ENCODE assay signal across 1 cellular context in the genomic region with DNA sequence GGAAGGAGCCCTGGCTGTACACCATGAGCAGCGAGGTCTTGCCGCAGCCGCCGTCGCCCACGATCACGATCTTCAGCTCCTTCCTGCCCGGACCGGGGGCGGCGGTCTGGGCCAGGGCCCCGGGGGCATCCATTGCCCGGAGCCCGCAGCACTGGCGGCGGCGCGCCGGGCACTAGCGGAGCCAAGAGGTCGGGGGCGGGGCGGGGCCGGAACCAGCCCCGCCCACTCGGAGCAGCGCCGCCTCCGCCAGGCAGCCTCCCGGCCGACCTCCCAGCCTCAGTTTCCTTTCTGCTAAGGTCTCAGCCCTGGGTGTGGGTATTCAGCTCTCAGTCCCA.
TF ChIP-seq lines count a peak whose summit lies in the region.

A gene with protein sequence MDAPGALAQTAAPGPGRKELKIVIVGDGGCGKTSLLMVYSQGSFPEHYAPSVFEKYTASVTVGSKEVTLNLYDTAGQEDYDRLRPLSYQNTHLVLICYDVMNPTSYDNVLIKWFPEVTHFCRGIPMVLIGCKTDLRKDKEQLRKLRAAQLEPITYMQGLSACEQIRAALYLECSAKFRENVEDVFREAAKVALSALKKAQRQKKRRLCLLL (minus strand): TSS at position 188 of the 335 bp plus-strand sequence. CDS start 55 bp downstream, at position 133.

TF ChIP-seq in HepG2, 621 proteins besides CTCF, POLR2A, EP300 and RAD21 (continued from another document):
- TF ChIP-seq, protein P1, sequence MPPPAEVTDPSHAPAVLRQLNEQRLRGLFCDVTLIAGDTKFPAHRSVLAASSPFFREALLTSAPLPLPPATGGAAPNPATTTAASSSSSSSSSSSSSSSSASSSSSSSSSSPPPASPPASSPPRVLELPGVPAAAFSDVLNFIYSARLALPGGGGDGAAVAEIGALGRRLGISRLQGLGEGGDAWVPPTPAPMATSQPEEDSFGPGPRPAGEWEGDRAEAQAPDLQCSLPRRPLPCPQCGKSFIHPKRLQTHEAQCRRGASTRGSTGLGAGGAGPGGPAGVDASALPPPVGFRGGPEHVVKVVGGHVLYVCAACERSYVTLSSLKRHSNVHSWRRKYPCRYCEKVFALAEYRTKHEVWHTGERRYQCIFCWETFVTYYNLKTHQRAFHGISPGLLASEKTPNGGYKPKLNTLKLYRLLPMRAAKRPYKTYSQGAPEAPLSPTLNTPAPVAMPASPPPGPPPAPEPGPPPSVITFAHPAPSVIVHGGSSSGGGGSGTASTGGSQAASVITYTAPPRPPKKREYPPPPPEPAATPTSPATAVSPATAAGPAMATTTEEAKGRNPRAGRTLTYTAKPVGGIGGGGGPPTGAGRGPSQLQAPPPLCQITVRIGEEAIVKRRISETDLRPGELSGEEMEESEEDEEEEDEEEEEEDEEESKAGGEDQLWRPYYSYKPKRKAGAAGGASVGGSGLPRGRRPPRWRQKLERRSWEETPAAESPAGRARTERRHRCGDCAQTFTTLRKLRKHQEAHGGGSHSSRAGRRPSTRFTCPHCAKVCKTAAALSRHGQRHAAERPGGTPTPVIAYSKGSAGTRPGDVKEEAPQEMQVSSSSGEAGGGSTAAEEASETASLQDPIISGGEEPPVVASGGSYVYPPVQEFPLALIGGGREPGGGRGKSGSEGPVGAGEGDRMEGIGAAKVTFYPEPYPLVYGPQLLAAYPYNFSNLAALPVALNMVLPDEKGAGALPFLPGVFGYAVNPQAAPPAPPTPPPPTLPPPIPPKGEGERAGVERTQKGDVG (CRISPR knock-in tag; IDR thresholded peaks at IDR 0.05; ENCODE audit: borderline replicate concordance), result no peak
- TF ChIP-seq NCOA1 (CRISPR knock-in tag; IDR thresholded peaks at IDR 0.05) (no peak), ZIK1 (CRISPR knock-in tag; IDR thresholded peaks at IDR 0.05; ENCODE audit: borderline replicate concordance, low read depth) (no peak), SCMH1 (CRISPR knock-in tag; IDR thresholded peaks at IDR 0.05; ENCODE audit: borderline replicate concordance) (no peak), ZNF383 (CRISPR knock-in tag; IDR thresholded peaks at IDR 0.05; ENCODE audit: borderline replicate concordance) (no peak), HOXA3 (CRISPR knock-in tag; IDR thresholded peaks at IDR 0.05) (no peak), ZSCAN12 (CRISPR knock-in tag; IDR thresholded peaks at IDR 0.05) (no peak), ARNT2 (CRISPR knock-in tag; IDR thresholded peaks at IDR 0.05; ENCODE audit: low read depth) (no peak), ZNF614 (CRISPR knock-in tag; IDR thresholded peaks at IDR 0.05; ENCODE audit: borderline replicate concordance) (no peak), RFXAP (CRISPR knock-in tag; IDR thresholded peaks at IDR 0.05; ENCODE audit: borderline replicate concordance) (no peak), ZC3H4 (CRISPR knock-in tag; IDR thresholded peaks at IDR 0.05; ENCODE audit: borderline replicate concordance) (no peak), FOXM1 (CRISPR knock-in tag; IDR thresholded peaks at IDR 0.05) (no peak), LCORL (IDR thresholded peaks at IDR 0.05) (no peak), LCORL (CRISPR knock-in tag; IDR thresholded peaks at IDR 0.05) (no peak), ZNF138 (CRISPR knock-in tag; IDR thresholded peaks at IDR 0.05; ENCODE audit: low read depth) (0 out of 2 replicates have a peak, but pooled peaks have one; percentile 13), TAF1 (CRISPR knock-in tag; IDR thresholded peaks at IDR 0.05) (0 out of 2 replicates have a peak, but pooled peaks have one; percentile 26), JUNB (CRISPR knock-in tag; IDR thresholded peaks at IDR 0.05; ENCODE audit: borderline replicate concordance) (no peak), ZNF10 (CRISPR knock-in tag; IDR thresholded peaks at IDR 0.05; ENCODE audit: borderline replicate concordance, low read depth) (no peak), GATA4 (IDR thresholded peaks at IDR 0.05; ENCODE audit: borderline replicate concordance, low read depth) (no peak), NFRKB (IDR thresholded peaks at IDR 0.05) (no peak), TFDP2 (CRISPR knock-in tag; IDR thresholded peaks at IDR 0.05) (no peak), NFIB (CRISPR knock-in tag; IDR thresholded peaks at IDR 0.05; ENCODE audit: borderline replicate concordance) (no peak), CCDC6 (CRISPR knock-in tag; IDR thresholded peaks at IDR 0.05) (no peak), ZNF558 (CRISPR knock-in tag; IDR thresholded peaks at IDR 0.05; ENCODE audit: borderline replicate concordance) (no peak), ERF (CRISPR knock-in tag; IDR thresholded peaks at IDR 0.05) (0 out of 2 replicates have a peak, but pooled peaks have one; percentile 11), ZNF605 (CRISPR knock-in tag; IDR thresholded peaks at IDR 0.05) (no peak), NFE2 (CRISPR knock-in tag; IDR thresholded peaks at IDR 0.05) (no peak), SPEN (CRISPR knock-in tag; IDR thresholded peaks at IDR 0.05; ENCODE audit: low read depth) (no peak), TMF1 (CRISPR knock-in tag; IDR thresholded peaks at IDR 0.05; ENCODE audit: low read depth) (no peak), CCAR2 (optimal IDR thresholded peaks at IDR 0.05; ENCODE audit: low read depth, low read length) (no peak), NCOA2 (CRISPR knock-in tag; IDR thresholded peaks at IDR 0.05) (no peak), CBFB (CRISPR knock-in tag; IDR thresholded peaks at IDR 0.05) (0 out of 2 replicates have a peak, but pooled peaks have one; percentile 11), RFX1 (IDR thresholded peaks at IDR 0.05) (no peak), ZBTB20 (CRISPR knock-in tag; IDR thresholded peaks at IDR 0.05; ENCODE audit: borderline replicate concordance, low read depth) (no peak)
- TF ChIP-seq, protein P2, sequence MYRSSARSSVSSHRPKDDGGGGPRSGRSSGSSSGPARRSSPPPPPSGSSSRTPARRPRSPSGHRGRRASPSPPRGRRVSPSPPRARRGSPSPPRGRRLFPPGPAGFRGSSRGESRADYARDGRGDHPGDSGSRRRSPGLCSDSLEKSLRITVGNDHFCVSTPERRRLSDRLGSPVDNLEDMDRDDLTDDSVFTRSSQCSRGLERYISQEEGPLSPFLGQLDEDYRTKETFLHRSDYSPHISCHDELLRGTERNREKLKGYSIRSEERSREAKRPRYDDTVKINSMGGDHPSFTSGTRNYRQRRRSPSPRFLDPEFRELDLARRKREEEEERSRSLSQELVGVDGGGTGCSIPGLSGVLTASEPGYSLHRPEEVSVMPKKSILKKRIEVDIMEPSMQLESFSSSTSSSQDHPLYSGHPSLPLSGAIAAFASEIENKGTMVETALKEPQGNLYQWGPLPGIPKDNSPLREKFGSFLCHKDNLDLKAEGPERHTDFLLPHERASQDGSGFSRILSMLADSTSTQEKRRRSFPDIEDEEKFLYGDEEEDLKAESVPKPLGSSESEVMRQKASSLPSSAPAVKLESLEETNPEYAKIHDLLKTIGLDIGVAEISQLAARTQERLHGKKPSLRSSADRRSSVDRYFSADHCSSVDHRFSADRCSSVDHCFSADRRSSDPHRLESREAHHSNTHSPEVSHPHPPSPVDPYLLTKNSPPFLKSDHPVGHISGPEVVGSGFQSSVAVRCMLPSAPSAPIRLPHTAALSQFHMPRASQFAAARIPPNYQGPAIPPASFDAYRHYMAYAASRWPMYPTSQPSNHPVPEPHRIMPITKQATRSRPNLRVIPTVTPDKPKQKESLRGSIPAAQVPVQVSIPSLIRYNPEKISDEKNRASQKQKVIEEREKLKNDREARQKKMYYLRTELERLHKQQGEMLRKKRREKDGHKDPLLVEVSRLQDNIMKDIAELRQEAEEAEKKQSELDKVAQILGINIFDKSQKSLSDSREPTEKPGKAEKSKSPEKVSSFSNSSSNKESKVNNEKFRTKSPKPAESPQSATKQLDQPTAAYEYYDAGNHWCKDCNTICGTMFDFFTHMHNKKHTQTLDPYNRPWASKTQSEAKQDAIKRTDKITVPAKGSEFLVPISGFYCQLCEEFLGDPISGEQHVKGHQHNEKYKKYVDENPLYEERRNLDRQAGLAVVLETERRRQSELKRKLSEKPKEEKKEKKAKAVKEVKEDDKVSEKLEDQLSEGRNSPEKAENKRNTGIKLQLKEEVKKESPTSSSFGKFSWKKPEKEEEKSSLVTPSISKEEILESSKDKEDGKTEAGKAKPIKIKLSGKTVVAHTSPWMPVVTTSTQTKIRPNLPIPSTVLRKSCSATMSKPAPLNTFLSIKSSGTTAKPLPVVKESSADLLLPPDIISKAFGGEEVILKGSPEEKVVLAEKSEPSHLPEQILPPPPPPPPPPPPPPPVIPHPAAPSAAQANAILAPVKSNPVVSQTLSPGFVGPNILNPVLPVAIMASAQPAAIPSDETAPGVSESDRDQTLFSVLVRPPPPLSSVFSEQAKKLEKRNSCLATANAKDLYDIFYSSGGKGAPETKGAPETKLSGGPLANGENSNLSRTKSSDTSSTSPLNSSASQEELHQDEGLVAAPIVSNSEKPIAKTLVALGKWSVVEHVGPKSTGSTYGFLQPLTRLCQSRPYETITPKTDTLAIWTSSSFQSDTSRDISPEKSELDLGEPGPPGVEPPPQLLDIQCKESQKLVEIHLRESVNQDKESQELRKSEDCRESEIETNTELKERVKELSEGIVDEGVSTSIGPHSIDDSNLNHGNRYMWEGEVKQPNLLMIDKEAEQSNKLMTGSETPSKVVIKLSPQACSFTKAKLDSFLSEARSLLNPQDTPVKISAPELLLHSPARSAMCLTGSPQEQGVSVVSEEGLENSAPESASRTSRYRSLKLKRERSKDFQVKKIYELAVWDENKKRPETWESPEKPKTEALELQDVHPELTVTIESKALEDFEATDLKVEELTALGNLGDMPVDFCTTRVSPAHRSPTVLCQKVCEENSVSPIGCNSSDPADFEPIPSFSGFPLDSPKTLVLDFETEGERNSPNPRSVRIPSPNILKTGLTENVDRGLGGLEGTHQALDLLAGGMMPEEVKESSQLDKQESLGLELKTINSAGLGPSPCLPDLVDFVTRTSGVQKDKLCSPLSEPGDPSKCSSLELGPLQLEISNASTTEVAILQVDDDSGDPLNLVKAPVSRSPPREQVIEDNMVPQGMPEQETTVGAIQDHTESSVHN (CRISPR knock-in tag; IDR thresholded peaks at IDR 0.05), result no peak
- TF ChIP-seq, protein P3, sequence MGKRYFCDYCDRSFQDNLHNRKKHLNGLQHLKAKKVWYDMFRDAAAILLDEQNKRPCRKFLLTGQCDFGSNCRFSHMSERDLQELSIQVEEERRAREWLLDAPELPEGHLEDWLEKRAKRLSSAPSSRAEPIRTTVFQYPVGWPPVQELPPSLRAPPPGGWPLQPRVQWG (CRISPR knock-in tag; IDR thresholded peaks at IDR 0.05; ENCODE audit: borderline replicate concordance, low read depth), result no peak
TF ChIP-seq in HepG2: peak in this region for 15.
